1 cellular context compared by ENCODE assay signal in genomic region chr11:45087761-45088160, GRCh38.
TF ChIP-seq lines count a peak whose summit lies in the region.

No MANE protein-coding gene starts in this region.

TF ChIP-seq in GM23338, 12 proteins besides CTCF, POLR2A, EP300 and RAD21 (continued from another document):
- TF ChIP-seq ZNF462 (CRISPR knock-in tag; IDR thresholded peaks at IDR 0.05) (no peak), REST (IDR thresholded peaks at IDR 0.05; ENCODE audit: unreplicated experiment) (no peak)
TF ChIP-seq in GM23338: peak in this region for 0.
